ENCODE assay signal across 9 cellular contexts in the genomic region with DNA sequence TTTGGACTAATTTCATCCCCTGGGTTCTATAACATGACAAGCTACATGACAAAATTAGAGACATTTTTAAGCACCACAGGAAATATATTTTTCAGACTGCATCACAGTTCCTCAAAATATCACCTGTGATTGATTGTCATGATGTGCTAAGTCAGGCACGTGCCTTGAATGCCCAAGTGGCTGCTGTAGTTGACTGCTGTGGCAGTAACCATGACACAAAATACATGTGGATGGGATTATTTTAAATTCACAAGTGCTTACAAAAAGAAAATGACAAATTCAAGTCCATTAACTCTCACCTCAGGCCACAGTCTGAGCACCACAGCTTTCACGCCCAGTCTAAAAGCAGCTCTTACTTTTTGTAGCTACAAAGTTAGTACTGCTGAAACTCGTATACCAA. TPM values are rescaled to one million over a fixed set of nuclear protein-coding genes. Genes with fewer than 3 reads are reported as not detected.
DNase-seq lines count a peak whose midpoint lies in the region; ATAC-seq and TF ChIP-seq lines count a peak whose summit lies in the region.
"Had no signal": no experiment of that assay in that cellular context is flagged by ENCODE, and none has a peak within 500 bp of the region (broad histone marks: within the 10 kb centered on the region; RNA-seq: fewer than 3 reads in every experiment).

No MANE protein-coding gene starts in this region.

- POLR2A ChIA-PET in HEK293 (lab: Yijun Ruan, JAX), result no interaction called here

- H3K27me3 Mint-ChIP-seq in activated naive CD4-positive, alpha-beta T cell treated with anti-CD3 and anti-CD28 coated beads, Interleukin-2, amount 50 U/mL, for 24 hours, result no peaks in the 10 kb centered on the region
- H3K27me3 Mint-ChIP-seq in stimulated activated naive B cell treated with anti-CD40 and anti-IgM and Interleukin-4, amounts not matched to agents 10 μg/mL and 1 μg/mL and 100 μg/mL, for 72 hours, result no peaks in the 10 kb centered on the region

- no peak for TF ChIP-seq EP300 in sigmoid colon (IDR thresholded peaks at IDR 0.05)

- intact Hi-C loops in sigmoid colon (cut with DNase I), result no loop called here

- no peaks in the 10 kb centered on the region for H3K27me3 ChIP-seq in sigmoid colon
- H3K27me3 ChIP-seq: BE2C had no signal

- no peak overlapping the region for H3K4me3 Mint-ChIP-seq in activated naive CD4-positive, alpha-beta T cell treated with anti-CD3 and anti-CD28 coated beads, Interleukin-2, amount 50 U/mL, for 24 hours
- no peak overlapping the region for H3K4me3 Mint-ChIP-seq in stimulated activated naive B cell treated with anti-CD40 and anti-IgM and Interleukin-4, amounts not matched to agents 10 μg/mL and 1 μg/mL and 100 μg/mL, for 72 hours

- H3K9me3 ChIP-seq in HEK293 (ENCODE audit: control insufficient read depth, insufficient read depth, low read depth, low read length), result no peaks in the 10 kb centered on the region
- H3K9me3 ChIP-seq in sigmoid colon, result no peaks in the 10 kb centered on the region
- H3K9me3 ChIP-seq: BE2C had no signal

- H3K36me3 Mint-ChIP-seq in activated naive CD4-positive, alpha-beta T cell treated with anti-CD3 and anti-CD28 coated beads, Interleukin-2, amount 50 U/mL, for 24 hours, result peaks cover 20% of the 10 kb centered on the region
- H3K36me3 Mint-ChIP-seq in stimulated activated naive B cell treated with anti-CD40 and anti-IgM and Interleukin-4, amounts not matched to agents 10 μg/mL and 1 μg/mL and 100 μg/mL, for 72 hours, result peaks cover 35 to 58% of the 10 kb centered on the region in 2 donors

- ATAC-seq in HG03565 (IDR thresholded peaks at IDR 0.05; ENCODE audit: unreplicated experiment), result peak; percentile 45
- peak; percentile 91 to 94 for ATAC-seq in stimulated activated naive B cell treated with anti-CD40 and anti-IgM and Interleukin-4, amounts not matched to agents 10 μg/mL and 1 μg/mL and 100 μg/mL, for 72 hours (replicated peaks)
- ATAC-seq in HG02840 (IDR thresholded peaks at IDR 0.05; ENCODE audit: low FRiP score, unreplicated experiment), result no peak

- H3K4me3 ChIP-seq in HEK293 (ENCODE audit: low read depth, low read length) (no peak overlapping the region), sigmoid colon (no peak overlapping the region)

- TF ChIP-seq CTCF in HEK293 (tag by site-specific recombination; IDR thresholded peaks at IDR 0.05), result no peak
- TF ChIP-seq CTCF in sigmoid colon (IDR thresholded peaks at IDR 0.05), result no peak

- peaks cover 34% of the 10 kb centered on the region for H3K4me1 Mint-ChIP-seq in activated naive CD4-positive, alpha-beta T cell treated with anti-CD3 and anti-CD28 coated beads, Interleukin-2, amount 50 U/mL, for 24 hours
- peaks cover 22 to 53% of the 10 kb centered on the region in 2 donors for H3K4me1 Mint-ChIP-seq in stimulated activated naive B cell treated with anti-CD40 and anti-IgM and Interleukin-4, amounts not matched to agents 10 μg/mL and 1 μg/mL and 100 μg/mL, for 72 hours

- no peak for DNase-seq in activated naive CD4-positive, alpha-beta T cell treated with Interleukin-2 at 50 U/mL for 16 hours
- DNase-seq in stimulated activated naive B cell treated with anti-CD40 and anti-IgM and Interleukin-4, amounts not matched to agents 10 μg/mL and 1 μg/mL and 100 μg/mL, for 72 hours, result peak; percentile 4
- no peak for DNase-seq in sigmoid colon
- no peak for DNase-seq in stimulated activated CD4-positive, alpha-beta T cell treated with anti-CD3 and anti-CD28 coated beads, Interleukin-4, amount 100 ng/mL, for 24 hours
- DNase-seq: BE2C had no signal

- no peaks in the 10 kb centered on the region for H3K9me3 Mint-ChIP-seq in activated naive CD4-positive, alpha-beta T cell treated with anti-CD3 and anti-CD28 coated beads, Interleukin-2, amount 50 U/mL, for 24 hours
- H3K9me3 Mint-ChIP-seq in stimulated activated naive B cell treated with anti-CD40 and anti-IgM and Interleukin-4, amounts not matched to agents 10 μg/mL and 1 μg/mL and 100 μg/mL, for 72 hours, result no peaks in the 10 kb centered on the region

- 77 to 88% methylated on average over 3 of the region's 3 CpGs for WGBS in sigmoid colon, 2 donors

- H3K4me1 ChIP-seq in HEK293 (ENCODE audit: control insufficient read depth, insufficient read depth, low read length) (no peaks in the 10 kb centered on the region), sigmoid colon (peaks cover 0 to 6% (median 2%) of the 10 kb centered on the region in 4 donors)
- H3K4me1 ChIP-seq: BE2C had no signal

- CTCF ChIA-PET in HEK293 (lab: Yijun Ruan, JAX), result interaction anchor here (0.8 to 0.9 kb wide), 2 partner anchors 10 to 45 kb away, joined by 3 read pairs; no protein-coding TSS in a partner anchor

- peaks cover 9 to 24% of the 10 kb centered on the region in 2 experiments for H3K36me3 ChIP-seq in HEK293 (ENCODE audit: control insufficient read depth in 2 of 2, insufficient read depth in 1 of 2, low read length in 2 of 2)
- H3K36me3 ChIP-seq in sigmoid colon, result peaks cover 0 to 37% (median 11%) of the 10 kb centered on the region in 4 donors

- TF ChIP-seq POLR2A in sigmoid colon (IDR thresholded peaks at IDR 0.05), result no peak

- no peak overlapping the region for H3K27ac ChIP-seq in HEK293 (ENCODE audit: extremely low read depth, low read depth, low read length)
- no peak overlapping the region for H3K27ac ChIP-seq in sigmoid colon

- H3K27ac Mint-ChIP-seq in activated naive CD4-positive, alpha-beta T cell treated with anti-CD3 and anti-CD28 coated beads, Interleukin-2, amount 50 U/mL, for 24 hours, result peak overlapping the region; percentile 97
- H3K27ac Mint-ChIP-seq in stimulated activated naive B cell treated with anti-CD40 and anti-IgM and Interleukin-4, amounts not matched to agents 10 μg/mL and 1 μg/mL and 100 μg/mL, for 72 hours, result peak overlapping the region; percentile 87

TF ChIP-seq in HEK293, 187 proteins besides CTCF, POLR2A, EP300 and RAD21:
- TF ChIP-seq, protein P1, sequence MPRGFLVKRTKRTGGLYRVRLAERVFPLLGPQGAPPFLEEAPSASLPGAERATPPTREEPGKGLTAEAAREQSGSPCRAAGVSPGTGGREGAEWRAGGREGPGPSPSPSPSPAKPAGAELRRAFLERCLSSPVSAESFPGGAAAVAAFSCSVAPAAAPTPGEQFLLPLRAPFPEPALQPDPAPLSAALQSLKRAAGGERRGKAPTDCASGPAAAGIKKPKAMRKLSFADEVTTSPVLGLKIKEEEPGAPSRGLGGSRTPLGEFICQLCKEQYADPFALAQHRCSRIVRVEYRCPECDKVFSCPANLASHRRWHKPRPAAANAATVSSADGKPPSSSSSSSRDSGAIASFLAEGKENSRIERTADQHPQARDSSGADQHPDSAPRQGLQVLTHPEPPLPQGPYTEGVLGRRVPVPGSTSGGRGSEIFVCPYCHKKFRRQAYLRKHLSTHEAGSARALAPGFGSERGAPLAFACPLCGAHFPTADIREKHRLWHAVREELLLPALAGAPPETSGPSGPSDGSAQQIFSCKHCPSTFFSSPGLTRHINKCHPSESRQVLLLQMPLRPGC (tag by site-specific recombination; IDR thresholded peaks at IDR 0.05), result no peak
- 0 out of 2 replicates have a peak, but pooled peaks have one; percentile 45 for TF ChIP-seq PRDM1 (tag by site-specific recombination; IDR thresholded peaks at IDR 0.05)

RNA-seq across cellular contexts. Expression of a gene that starts 45.5 kb away (rescaled TPM):
- 10 to 100 TPM; 35.2 to 40.5 (median 35.9) TPM for total RNA-seq in sigmoid colon
- polyA plus RNA-seq in sigmoid colon, result 10 to 100 TPM; 13.2 to 23.8 (median 16.0) TPM
